ENCODE assay signal across 22 cellular contexts in genomic region chr1:212073490-212073889, GRCh38. TPM values are rescaled to one million over a fixed set of nuclear protein-coding genes. Genes with fewer than 3 reads are reported as not detected.
DNase-seq lines count a peak whose midpoint lies in the region; ATAC-seq, FAIRE-seq and TF ChIP-seq lines count a peak whose summit lies in the region.
"Had no signal": no experiment of that assay in that cellular context is flagged by ENCODE, and none has a peak within 500 bp of the region (broad histone marks: within the 10 kb centered on the region; RNA-seq: fewer than 3 reads in every experiment).

No MANE protein-coding gene starts in this region.

- H3K4me1 ChIP-seq in liver (ENCODE audit: control insufficient read depth in 4 of 4, insufficient read depth in 4 of 4, low read length in 3 of 4), result no peaks in the 10 kb centered on the region
- H3K4me1 ChIP-seq in right lobe of liver, result no peaks in the 10 kb centered on the region
- no peaks in the 10 kb centered on the region for H3K4me1 ChIP-seq in GM12878 (ENCODE audit: control insufficient read depth, insufficient read depth, low read length)
- H3K4me1 ChIP-seq: BLaER1 treated with 17β-estradiol and CSF1 and Interleukin-3, amounts not matched to agents 10 nM and 100 nM had no signal

- H3K27ac ChIP-seq in liver (ENCODE audit: low read depth in 1 of 2, low read length in 2 of 2) (no peak overlapping the region), right lobe of liver (no peak overlapping the region), GM12878 (ENCODE audit: control insufficient read depth, insufficient read depth) (no peak overlapping the region)
- H3K27ac ChIP-seq: BLaER1 treated with 17β-estradiol and CSF1 and Interleukin-3, amounts not matched to agents 10 nM and 100 nM; PC-9; RWPE1 had no signal

- CTCF ChIA-PET in GM12878 (lab: Yijun Ruan, JAX), result interaction anchor here (0.7 to 5.6 kb wide), 7 partner anchors 11 to 393 kb away, joined by 3 to 270 read pairs (median 43); no protein-coding TSS in a partner anchor
- CTCF ChIA-PET in MCF 10A (lab: Yijun Ruan, JAX), result interaction anchor here (0.5 to 5.7 kb wide), 16 partner anchors 12 to 1699 kb away, joined by 3 to 481 read pairs (median 48); partner anchors contain the start of genes DTL, INTS7 and PPP2R5A

- WGBS in liver, result 97% methylated on average over 1 of the region's 1 CpG
- 88% methylated on average over 1 of the region's 1 CpG for WGBS in right lobe of liver (ENCODE audit: insufficient coverage, low coverage, low lambda C conversion rate, missing lambda C conversion rate)
- 94% methylated on average over 1 of the region's 1 CpG for WGBS in GM12878 (ENCODE audit: insufficient coverage, insufficient replicate concordance, low lambda C conversion rate, missing lambda C conversion rate)

- H3K9me3 Mint-ChIP-seq in MCF 10A (ENCODE audit: unreplicated experiment) (no peaks in the 10 kb centered on the region), endothelial cell (ENCODE audit: unreplicated experiment) (no peaks in the 10 kb centered on the region)
- H3K9me3 Mint-ChIP-seq: CD8-positive, alpha-beta memory T cell had no signal

- H3K4me1 Mint-ChIP-seq in MCF 10A (ENCODE audit: insufficient read depth, unreplicated experiment) (peaks cover 13% of the 10 kb centered on the region), endothelial cell (ENCODE audit: unreplicated experiment) (no peaks in the 10 kb centered on the region)
- H3K4me1 Mint-ChIP-seq: CD8-positive, alpha-beta memory T cell had no signal

- intact Hi-C loops in right lobe of liver (cut with DNase I) (loop anchor here in 1 of 2 donors (5.0 to 10.0 kb wide), 2 partner anchors 301 to 384 kb away; no protein-coding TSS in a partner anchor), GM12878 (cut with micrococcal nuclease; ENCODE audit: unreplicated experiment) (no loop called here), MCF 10A (cut with micrococcal nuclease) (loop anchor here (5.0 kb wide), 1 partner anchor 709 kb away; no protein-coding TSS in a partner anchor)

- H3K27ac Mint-ChIP-seq in MCF 10A (ENCODE audit: low read depth, unreplicated experiment) (no peak overlapping the region), endothelial cell (ENCODE audit: unreplicated experiment) (no peak overlapping the region)

- no peak for FAIRE-seq in GM12878 (lab: Jason Lieb, UNC)

- H3K79me2 ChIP-seq in GM12878 (ENCODE audit: control insufficient read depth, insufficient read depth, low read length), result no peaks in the 10 kb centered on the region

- no peak for ATAC-seq in right lobe of liver
- ATAC-seq in GM12878, result no peak

- no peaks in the 10 kb centered on the region for H4K20me1 ChIP-seq in GM12878 (ENCODE audit: control insufficient read depth, insufficient read depth)

- no peak overlapping the region for H2AFZ ChIP-seq in GM12878 (ENCODE audit: control insufficient read depth, low read depth, low read length)
- H2AFZ ChIP-seq: PC-9 had no signal

- H3K4me3 ChIP-seq in liver (ENCODE audit: low read depth in 1 of 3, low read length in 3 of 3) (no peak overlapping the region), right lobe of liver (no peak overlapping the region), GM12878 (no peak overlapping the region), fibroblast of pulmonary artery (replicated peaks; ENCODE audit: low read depth, low read length) (no peak overlapping the region)
- H3K4me3 ChIP-seq: BLaER1 treated with 17β-estradiol and CSF1 and Interleukin-3, amounts not matched to agents 10 nM and 100 nM; PC-9 had no signal

- TF ChIP-seq CTCF in liver (IDR thresholded peaks at IDR 0.05; ENCODE audit: low read depth, low read length, missing input control) (no peak), right lobe of liver (IDR thresholded peaks at IDR 0.05) (peak in 1 of 4 donors; percentile 24), GM12878 (IDR thresholded peaks at IDR 0.05 in 2 of 3, conservative IDR thresholded peaks at IDR 0.05 in 1 of 3; ENCODE audit: control insufficient read depth in 2 of 3, extremely low read depth in 1 of 3, insufficient read depth in 1 of 3, low read depth in 3 of 3, low read length in 3 of 3) (no peak), fibroblast of pulmonary artery (IDR thresholded peaks at IDR 0.05; ENCODE audit: low read length, missing control alignments) (no peak), MCF 10A (IDR thresholded peaks at IDR 0.05; ENCODE audit: unreplicated experiment) (no peak), endothelial cell (IDR thresholded peaks at IDR 0.05; ENCODE audit: unreplicated experiment) (no peak)

- POLR2A ChIA-PET in GM12878 (lab: Charles Lee), result no interaction called here
- POLR2A ChIA-PET in MCF 10A (lab: Yijun Ruan, JAX), result interaction anchor here (0.6 to 5.2 kb wide), 5 partner anchors 211 to 519 kb away, joined by 3 to 74 read pairs (median 4); partner anchors contain the start of gene PPP2R5A

- H3K9ac ChIP-seq in liver (ENCODE audit: low read depth in 1 of 2, low read length in 2 of 2), result no peak overlapping the region
- no peak overlapping the region for H3K9ac ChIP-seq in GM12878 (ENCODE audit: control insufficient read depth, insufficient read depth, low read length)
- H3K9ac ChIP-seq: BLaER1 treated with 17β-estradiol and CSF1 and Interleukin-3, amounts not matched to agents 10 nM and 100 nM had no signal

- SMC1A ChIA-PET in GM12878 (lab: Charles Lee; ENCODE audit: uncharacterized antibody, unreplicated experiment), result interaction anchor here (1.0 to 5.7 kb wide), 8 partner anchors 11 to 393 kb away, joined by 3 to 168 read pairs (median 31); no protein-coding TSS in a partner anchor

- in situ Hi-C loops in GM12878 (cut with MboI), result loop anchor here (5.0 kb wide), 1 partner anchor 294 kb away; no protein-coding TSS in a partner anchor

- BruUV-seq in GM12878 (replicated peaks; lab: Mats Ljungman, UMichigan), result no TSS peak
- no TSS peak for BruUV-seq in MCF 10A (replicated peaks; lab: Mats Ljungman, UMichigan)

- DNase-seq in right lobe of liver, result no peak
- no peak for DNase-seq in GM12878 (ENCODE audit: low read depth, low spot score)
- peak; percentile 14 for DNase-seq in fibroblast of pulmonary artery (ENCODE audit: low read depth)
- DNase-seq in MCF 10A (ENCODE audit: unreplicated experiment), result no peak
- DNase-seq in NOMO-1 (lab: John Stamatoyannopoulos, UW; ENCODE audit: unreplicated experiment in 2 of 2), result no peak
- DNase-seq in GM19240 (ENCODE audit: insufficient read length, low spot score), result no peak
- no peak for DNase-seq in endothelial cell (ENCODE audit: low spot score)
- DNase-seq: CD8-positive, alpha-beta memory T cell; DND-41; HCEC 1CT; KG1; MV-4-11; NCI-H1417; NCI-H187; NCI-H2107; NCI-H2227 treated with DMSO at 0.1 percent for 48 hours; NCI-H524; NCI-H82; PC-9 had no signal

- H3K36me3 ChIP-seq in liver (ENCODE audit: control insufficient read depth in 4 of 4, insufficient read depth in 3 of 4, low read depth in 1 of 4, low read length in 3 of 4) (no peaks in the 10 kb centered on the region), right lobe of liver (no peaks in the 10 kb centered on the region), GM12878 (ENCODE audit: control insufficient read depth in 2 of 2, insufficient read depth in 2 of 2, low read length in 1 of 2) (peaks cover 0 to 10% of the 10 kb centered on the region in 2 experiments; a peak in 3 of 4 replicates)

- no peak for TF ChIP-seq EP300 in GM12878 (IDR thresholded peaks at IDR 0.05; ENCODE audit: borderline replicate concordance in 1 of 2, control insufficient read depth in 1 of 2, low read depth in 2 of 2, low read length in 2 of 2)

- TF ChIP-seq POLR2A in right lobe of liver (IDR thresholded peaks at IDR 0.05) (no peak), GM12878 (IDR thresholded peaks at IDR 0.05; ENCODE audit: low read depth, low read length) (no peak)

- H3K36me3 Mint-ChIP-seq in MCF 10A (ENCODE audit: insufficient read depth, unreplicated experiment) (peaks cover 10% of the 10 kb centered on the region), endothelial cell (ENCODE audit: low read depth, unreplicated experiment) (no peaks in the 10 kb centered on the region)
- H3K36me3 Mint-ChIP-seq: CD8-positive, alpha-beta memory T cell had no signal

- no peaks in the 10 kb centered on the region for H3K27me3 ChIP-seq in liver (ENCODE audit: control insufficient read depth in 4 of 4, insufficient read depth in 4 of 4, low read length in 3 of 4)
- no peaks in the 10 kb centered on the region for H3K27me3 ChIP-seq in right lobe of liver
- H3K27me3 ChIP-seq in GM12878 (replicated peaks in 1 of 2; ENCODE audit: control insufficient read depth in 2 of 2, insufficient read depth in 2 of 2, low read length in 1 of 2), result no peaks in the 10 kb centered on the region
- H3K27me3 ChIP-seq: BLaER1 treated with 17β-estradiol and CSF1 and Interleukin-3, amounts not matched to agents 10 nM and 100 nM had no signal

- no peaks in the 10 kb centered on the region for H3K27me3 Mint-ChIP-seq in MCF 10A (ENCODE audit: insufficient read depth, unreplicated experiment)
- no peaks in the 10 kb centered on the region for H3K27me3 Mint-ChIP-seq in endothelial cell (ENCODE audit: unreplicated experiment)
- H3K27me3 Mint-ChIP-seq: CD8-positive, alpha-beta memory T cell had no signal

- no peak overlapping the region for H3K4me2 ChIP-seq in GM12878 (ENCODE audit: control insufficient read depth, insufficient read depth)
- H3K4me2 ChIP-seq: BLaER1 treated with 17β-estradiol and CSF1 and Interleukin-3, amounts not matched to agents 10 nM and 100 nM; PC-9 had no signal

- RAD21 ChIA-PET in GM12878 (lab: Charles Lee; ENCODE audit: unreplicated experiment), result interaction anchor here (1.8 to 5.6 kb wide), 2 partner anchors 292 to 382 kb away, joined by 6 to 197 read pairs; no protein-coding TSS in a partner anchor

- H3K4me3 Mint-ChIP-seq in MCF 10A (ENCODE audit: unreplicated experiment) (no peak overlapping the region), endothelial cell (ENCODE audit: unreplicated experiment) (no peak overlapping the region)
- H3K4me3 Mint-ChIP-seq: CD8-positive, alpha-beta memory T cell had no signal

- H3K9me3 ChIP-seq in liver (ENCODE audit: control insufficient read depth in 4 of 4, low read length in 3 of 4) (no peaks in the 10 kb centered on the region), right lobe of liver (no peaks in the 10 kb centered on the region), GM12878 (replicated peaks; ENCODE audit: control insufficient read depth, insufficient read depth, low read length) (no peaks in the 10 kb centered on the region)
- H3K9me3 ChIP-seq: BLaER1 treated with 17β-estradiol and CSF1 and Interleukin-3, amounts not matched to agents 10 nM and 100 nM had no signal

- TF ChIP-seq RAD21 in liver (IDR thresholded peaks at IDR 0.05), result peak; percentile 58 to 65
- TF ChIP-seq RAD21 in GM12878 (IDR thresholded peaks at IDR 0.05; ENCODE audit: insufficient read depth, low read depth, low read length), result peak; percentile 34

RNA-seq across cellular contexts. Expression of gene DTL, which starts 37.9 kb away (rescaled TPM):
- total RNA-seq in liver, result 10 to 100 TPM in 1 of 2 donors, under 1 TPM in 1; 0.17 to 17.9 TPM
- polyA plus RNA-seq in liver, result 1 to 10 TPM in 1 of 2 donors, under 1 TPM in 1; 0.33 to 1.1 TPM
- total RNA-seq in right lobe of liver, result 10 to 100 TPM in 1 of 6 experiments, 1 to 10 TPM in 2, under 1 TPM in 3; 0.07 to 12.2 (median 0.94) TPM
- 47.4 and 50.1 TPM in 2 replicates for total RNA-seq in GM12878 (2013; cell fraction: nucleolus; rRNA removed)
- 49.4 and 51.7 TPM in 2 replicates for total RNA-seq in GM12878 (2014; rRNA removed)
- 45.6 and 45.7 TPM in 2 replicates for total RNA-seq in GM12878 (2014; rRNA removed; fragmentation: Illumina TruSeq; extraction: Trizol)
- total RNA-seq in GM12878 (2021), result 48.0 and 55.1 TPM in 2 replicates
- 13.8 TPM for polyA plus RNA-seq in GM12878 (2011; ENCODE audit: low read depth)
- polyA plus RNA-seq in GM12878 (2011; rRNA removed), result 62.7 and 65.3 TPM in 2 replicates
- 45.4 and 56.6 TPM in 2 replicates for polyA plus RNA-seq in GM12878 (2011; cell fraction: cytosol; rRNA removed)
- polyA plus RNA-seq in GM12878 (2011; cell fraction: nucleus; rRNA removed), result 40.2 and 54.0 TPM in 2 replicates
- polyA plus RNA-seq in GM12878 (2012), result 14.0 and 25.0 TPM in 2 replicates
- polyA plus RNA-seq in GM12878 (2014; fragmentation: Illumina TruSeq; extraction: Trizol), result 58.8 and 62.3 TPM in 2 replicates
- polyA plus RNA-seq in GM12878 (2014; fragmentation: Nextera tagmentation; extraction: Ambion mirVana), result 10 to 100 TPM; 24.1 to 24.6 TPM
- 36.1 and 39.0 TPM in 2 replicates for polyA plus RNA-seq in GM12878 (2014; rRNA removed)
- polyA plus RNA-seq in GM12878 (2016; fragmentation: Nextera tagmentation; extraction: Ambion mirVana), result 10 to 100 TPM; 72.3 to 73.4 TPM
- 80.8 and 121 TPM in 2 replicates for polyA minus RNA-seq in GM12878 (2011; rRNA and poly(A)+ RNA removed)
- 22.9 and 34.7 TPM in 2 replicates for polyA minus RNA-seq in GM12878 (2011; cell fraction: cytosol; rRNA and poly(A)+ RNA removed)
- polyA minus RNA-seq in GM12878 (2011; cell fraction: nucleus; rRNA and poly(A)+ RNA removed), result 41.7 and 50.0 TPM in 2 replicates
- 20.2 and 34.4 TPM in 2 replicates for total RNA-seq in MCF 10A (2022)
- total RNA-seq in endothelial cell (ENCODE audit: unreplicated experiment), result 11.6 TPM

RNA-seq across cellular contexts. Expression of gene INTS7, which starts 38.1 kb away (rescaled TPM):
- total RNA-seq in liver (10 to 100 TPM; 12.9 to 14.4 TPM), right lobe of liver (10 to 100 TPM in 2 of 6 experiments, 1 to 10 TPM in 4; 5.9 to 14.2 (median 9.6) TPM), GM12878 (2014; rRNA removed) (28.4 and 30.2 TPM in 2 replicates), GM12878 (2014; rRNA removed; fragmentation: Illumina TruSeq; extraction: Trizol) (23.4 and 25.4 TPM in 2 replicates), GM12878 (2021) (21.3 and 22.3 TPM in 2 replicates), MCF 10A (2022) (50.0 and 62.3 TPM in 2 replicates), endothelial cell (ENCODE audit: unreplicated experiment) (8.9 TPM)
- polyA plus RNA-seq in liver (1 to 10 TPM; 3.9 to 7.5 TPM), GM12878 (2011; rRNA removed) (49.1 and 51.2 TPM in 2 replicates), GM12878 (2014; fragmentation: Illumina TruSeq; extraction: Trizol) (28.3 and 36.1 TPM in 2 replicates), GM12878 (2014; fragmentation: Nextera tagmentation; extraction: Ambion mirVana) (10 to 100 TPM; 17.1 to 20.1 TPM), GM12878 (2014; rRNA removed) (16.8 and 20.6 TPM in 2 replicates), GM12878 (2016; fragmentation: Nextera tagmentation; extraction: Ambion mirVana) (10 to 100 TPM; 32.1 to 36.5 TPM)
- 64.2 and 69.0 TPM in 2 replicates for total RNA-seq in GM12878 (2013; cell fraction: nucleolus; rRNA removed)
- polyA plus RNA-seq in GM12878 (2011; ENCODE audit: low read depth), result 10.6 TPM
- 27.3 and 32.0 TPM in 2 replicates for polyA plus RNA-seq in GM12878 (2011; cell fraction: cytosol; rRNA removed)
- 20.5 and 21.3 TPM in 2 replicates for polyA plus RNA-seq in GM12878 (2011; cell fraction: nucleus; rRNA removed)
- polyA plus RNA-seq in GM12878 (2012), result 12.6 and 17.0 TPM in 2 replicates
- 70.4 and 100 TPM in 2 replicates for polyA minus RNA-seq in GM12878 (2011; rRNA and poly(A)+ RNA removed)
- polyA minus RNA-seq in GM12878 (2011; cell fraction: cytosol; rRNA and poly(A)+ RNA removed), result 13.6 and 25.8 TPM in 2 replicates
- polyA minus RNA-seq in GM12878 (2011; cell fraction: nucleus; rRNA and poly(A)+ RNA removed), result 50.1 and 72.6 TPM in 2 replicates
